ENCODE assay signal across 8 cellular contexts in the genomic region with DNA sequence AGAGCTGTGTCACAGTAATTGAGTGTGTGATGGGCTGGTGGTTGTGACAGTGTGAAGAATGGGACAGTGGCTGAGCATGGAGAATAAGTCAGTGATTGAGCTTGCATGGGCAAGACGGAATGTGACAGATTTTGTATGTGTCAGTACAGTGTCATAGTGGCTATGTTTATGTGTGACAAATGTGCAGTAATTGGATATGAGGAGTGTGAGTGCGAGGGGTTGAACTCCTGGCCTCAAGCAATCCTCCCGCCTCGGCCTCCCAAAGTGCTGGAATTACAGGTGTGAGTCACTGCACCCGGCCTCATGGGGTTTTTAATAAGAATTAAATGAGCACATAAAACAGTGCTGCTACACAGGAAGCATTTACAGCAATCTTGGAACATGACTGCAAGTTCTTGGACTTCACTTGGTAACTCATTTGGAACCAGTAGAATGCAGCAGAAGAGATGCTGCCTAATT. TPM values are rescaled to one million over a fixed set of nuclear protein-coding genes. Genes with fewer than 3 reads are reported as not detected.
DNase-seq lines count a peak whose midpoint lies in the region; ATAC-seq and TF ChIP-seq lines count a peak whose summit lies in the region.

No MANE protein-coding gene starts in this region.

- no peak for DNase-seq in activated T-cell treated with anti-CD3 and anti-CD28 coated beads, Interleukin-2, amount 50 U/mL, for 72 hours
- no peak for DNase-seq in activated T-cell treated with anti-CD3 and anti-CD28 coated beads for 4 hours
- DNase-seq in islet precursor cell, result peak; percentile 37
- no peak for DNase-seq in thoracic aorta (ENCODE audit: low spot score)
- no peak for DNase-seq in NCI-H446 (lab: John Stamatoyannopoulos, UW)
- DNase-seq in aorta, result no peak

- H3K27ac Mint-ChIP-seq in activated T-cell treated with anti-CD3 and anti-CD28 coated beads, Interleukin-2, amount 50 U/mL, for 72 hours, result no peak overlapping the region
- no peak overlapping the region for H3K27ac Mint-ChIP-seq in activated T-helper 17 cell treated with anti-CD3 and anti-CD28 coated beads, Interleukin-2, amount 50 U/mL, for 72 hours

- ATAC-seq in activated T-cell treated with anti-CD3 and anti-CD28 coated beads, Interleukin-2, amount 50 U/mL, for 72 hours (replicated peaks in 1 of 2), result no peak
- no peak for ATAC-seq in activated T-helper 17 cell treated with anti-CD3 and anti-CD28 coated beads, Interleukin-2, amount 50 U/mL, for 72 hours (replicated peaks)
- ATAC-seq in thoracic aorta (ENCODE audit: insufficient number of reproducible peaks, low FRiP score, low read depth) (no peak), GM21360 (IDR thresholded peaks at IDR 0.05; ENCODE audit: unreplicated experiment) (no peak), aorta (ENCODE audit: low FRiP score) (no peak)

- H3K36me3 Mint-ChIP-seq in activated T-cell treated with anti-CD3 and anti-CD28 coated beads, Interleukin-2, amount 50 U/mL, for 72 hours (ENCODE audit: insufficient read depth in 2 of 2), result peaks cover 2 to 5% of the 10 kb centered on the region in 2 donors
- H3K36me3 Mint-ChIP-seq in activated T-helper 17 cell treated with anti-CD3 and anti-CD28 coated beads, Interleukin-2, amount 50 U/mL, for 72 hours (ENCODE audit: low read depth), result peaks cover 17% of the 10 kb centered on the region

- H3K4me1 Mint-ChIP-seq in activated T-cell treated with anti-CD3 and anti-CD28 coated beads, Interleukin-2, amount 50 U/mL, for 72 hours (ENCODE audit: low read depth), result peaks cover 50% of the 10 kb centered on the region
- H3K4me1 Mint-ChIP-seq in activated T-helper 17 cell treated with anti-CD3 and anti-CD28 coated beads, Interleukin-2, amount 50 U/mL, for 72 hours, result peaks cover 24% of the 10 kb centered on the region

- TF ChIP-seq CTCF in thoracic aorta (IDR thresholded peaks at IDR 0.05), result no peak

- H3K36me3 ChIP-seq in thoracic aorta, result no peaks in the 10 kb centered on the region
- H3K36me3 ChIP-seq in aorta (ENCODE audit: control insufficient read depth in 1 of 2, insufficient read depth in 2 of 2, low read length in 1 of 2), result no peaks in the 10 kb centered on the region

- H3K4me3 Mint-ChIP-seq in activated T-cell treated with anti-CD3 and anti-CD28 coated beads, Interleukin-2, amount 50 U/mL, for 72 hours, result peak overlapping the region; percentile 75 to 81
- peak overlapping the region; percentile 52 for H3K4me3 Mint-ChIP-seq in activated T-helper 17 cell treated with anti-CD3 and anti-CD28 coated beads, Interleukin-2, amount 50 U/mL, for 72 hours

- intact Hi-C loops in aorta (cut with DNase I), result loop anchor here in 1 of 2 donors (5.0 kb wide), 1 partner anchor 57 kb away; no protein-coding TSS in a partner anchor

- H3K4me1 ChIP-seq in thoracic aorta (ENCODE audit: control insufficient read depth in 1 of 2, low read depth in 2 of 2), result peaks cover 0 to 11% of the 10 kb centered on the region in 2 donors
- H3K4me1 ChIP-seq in aorta (ENCODE audit: control insufficient read depth in 1 of 2, insufficient read depth in 2 of 2, low read length in 2 of 2), result no peaks in the 10 kb centered on the region

- H3K4me3 ChIP-seq in thoracic aorta (peak overlapping the region; percentile 93), aorta (ENCODE audit: low read length in 2 of 2) (no peak overlapping the region)

- no peaks in the 10 kb centered on the region for H3K27me3 ChIP-seq in thoracic aorta (replicated peaks; ENCODE audit: insufficient read depth)
- no peaks in the 10 kb centered on the region for H3K27me3 ChIP-seq in aorta (ENCODE audit: control insufficient read depth in 1 of 2, insufficient read depth in 2 of 2, low read length in 1 of 2)

- H3K27ac ChIP-seq in thoracic aorta (peak overlapping the region; percentile 82 to 85), aorta (ENCODE audit: low read depth in 1 of 2, low read length in 2 of 2) (no peak overlapping the region)

- H3K9me3 ChIP-seq in thoracic aorta, result no peaks in the 10 kb centered on the region
- H3K9me3 ChIP-seq in aorta (ENCODE audit: control insufficient read depth, low read length), result no peaks in the 10 kb centered on the region

- 64 to 71% methylated on average over 5 of the region's 5 CpGs for WGBS in aorta, 2 donors

- H3K27me3 Mint-ChIP-seq in activated T-cell treated with anti-CD3 and anti-CD28 coated beads, Interleukin-2, amount 50 U/mL, for 72 hours (ENCODE audit: low read depth), result peaks cover 10% of the 10 kb centered on the region
- H3K27me3 Mint-ChIP-seq in activated T-helper 17 cell treated with anti-CD3 and anti-CD28 coated beads, Interleukin-2, amount 50 U/mL, for 72 hours, result no peaks in the 10 kb centered on the region

- no peaks in the 10 kb centered on the region for H3K9me3 Mint-ChIP-seq in activated T-cell treated with anti-CD3 and anti-CD28 coated beads, Interleukin-2, amount 50 U/mL, for 72 hours
- no peaks in the 10 kb centered on the region for H3K9me3 Mint-ChIP-seq in activated T-helper 17 cell treated with anti-CD3 and anti-CD28 coated beads, Interleukin-2, amount 50 U/mL, for 72 hours

RNA-seq across cellular contexts. Expression of a gene that starts 0.6 kb away (rescaled TPM):
- 10 to 100 TPM; 59.2 to 64.2 TPM for total RNA-seq in activated T-cell treated with anti-CD3 and anti-CD28 coated beads, Interleukin-2, amount 50 U/mL, for 72 hours
- total RNA-seq in activated T-helper 17 cell treated with anti-CD3 and anti-CD28 coated beads, Interleukin-2, amount 50 U/mL, for 72 hours, result 10 to 100 TPM; 35.4 to 41.0 TPM
- total RNA-seq in thoracic aorta (10 to 100 TPM; 39.4 to 47.8 TPM), aorta (10 to 100 TPM; 24.5 to 46.7 TPM)
- 10 to 100 TPM; 18.0 to 31.3 TPM for polyA plus RNA-seq in aorta

Comparison
In these comparisons a context has a peak if more than half of its experiments do, and no peak if none do; other contexts are left out.
1. H3K27ac ChIP-seq: peak in thoracic aorta (2 of 2); none in aorta (0 of 2).